ENCODE assay signal across 1 cellular context in genomic region chr5:77282337-77283027, GRCh38.
TF ChIP-seq lines count a peak whose summit lies in the region.

No MANE protein-coding gene starts in this region.

TF ChIP-seq in WTC11, 78 proteins besides CTCF, POLR2A, EP300 and RAD21 (continued from another document):
- no peak for TF ChIP-seq ZNF532 (CRISPR knock-in tag; IDR thresholded peaks at IDR 0.05; ENCODE audit: borderline replicate concordance)
- TF ChIP-seq ZSCAN18 (CRISPR knock-in tag; IDR thresholded peaks at IDR 0.05), result no peak
- TF ChIP-seq ATF3 (CRISPR knock-in tag; conservative IDR thresholded peaks at IDR 0.05), result no peak
- TF ChIP-seq SP1 (CRISPR knock-in tag; conservative IDR thresholded peaks at IDR 0.05), result no peak
- TF ChIP-seq ZBTB21 (CRISPR knock-in tag; IDR thresholded peaks at IDR 0.05; ENCODE audit: borderline replicate concordance), result no peak
- no peak for TF ChIP-seq MAX (CRISPR knock-in tag; IDR thresholded peaks at IDR 0.05)
- no peak for TF ChIP-seq IRF1 (CRISPR knock-in tag; IDR thresholded peaks at IDR 0.05)
- TF ChIP-seq ZNF512 (CRISPR knock-in tag; IDR thresholded peaks at IDR 0.05; ENCODE audit: borderline replicate concordance), result no peak
- TF ChIP-seq CDX4 (CRISPR knock-in tag; IDR thresholded peaks at IDR 0.05; ENCODE audit: borderline replicate concordance), result no peak
- TF ChIP-seq MYBL2 (CRISPR knock-in tag; IDR thresholded peaks at IDR 0.05), result no peak
- no peak for TF ChIP-seq GABPB1 (CRISPR knock-in tag; IDR thresholded peaks at IDR 0.05)
- no peak for TF ChIP-seq E2F4 (CRISPR knock-in tag; IDR thresholded peaks at IDR 0.05; ENCODE audit: borderline replicate concordance, low read depth)
- TF ChIP-seq STAT6 (CRISPR knock-in tag; conservative IDR thresholded peaks at IDR 0.05; ENCODE audit: low read depth), result no peak
TF ChIP-seq in WTC11: peak in this region for 0.
